Comparison of ENCODE assay signal across 17 cellular contexts in genomic region chr1:20479840-20480239, GRCh38. TPM values are rescaled to one million over a fixed set of nuclear protein-coding genes. Genes with fewer than 3 reads are reported as not detected.
A peak's percentile ranks its signal among the peaks of the same experiment; 100 is the strongest.
DNase-seq lines count a peak whose midpoint lies in the region; ATAC-seq and TF ChIP-seq lines count a peak whose summit lies in the region.
"Had no signal": no experiment of that assay in that cellular context is flagged by ENCODE, and none has a peak within 500 bp of the region (broad histone marks: within the 10 kb centered on the region; RNA-seq: fewer than 3 reads in every experiment).

No MANE protein-coding gene starts in this region.

- peak overlapping the region in 1 of 5 experiments; percentile 60 for H3K4me3 Mint-ChIP-seq in brain
- H3K4me3 Mint-ChIP-seq in progenitor cell of endocrine pancreas (ENCODE audit: low read depth) = peak overlapping the region; percentile 57

- H3K27me3 Mint-ChIP-seq in brain (peaks cover 25% of the 10 kb centered on the region), progenitor cell of endocrine pancreas (no peaks in the 10 kb centered on the region)

- TF ChIP-seq CTCF in brain (conservative IDR thresholded peaks at IDR 0.05) = no peak
- no peak for TF ChIP-seq CTCF in progenitor cell of endocrine pancreas (IDR thresholded peaks at IDR 0.05; ENCODE audit: unreplicated experiment)
- TF ChIP-seq CTCF in thyroid gland (IDR thresholded peaks at IDR 0.05) = no peak

- H3K9me3 ChIP-seq in thyroid gland = no peaks in the 10 kb centered on the region

- peaks cover 5 to 11% of the 10 kb centered on the region in 2 donors for H3K4me1 ChIP-seq in thyroid gland

- ATAC-seq in activated naive CD4-positive, alpha-beta T cell treated with anti-CD3 and anti-CD28 coated beads, Interleukin-2, amount 50 U/mL, for 72 hours = no peak
- ATAC-seq: Panc1 had no signal

- intact Hi-C loops in thyroid gland (cut with DNase I) = no loop called here

- H3K4me1 Mint-ChIP-seq in brain (peaks cover 75% of the 10 kb centered on the region), progenitor cell of endocrine pancreas (ENCODE audit: low read depth) (peaks cover 72% of the 10 kb centered on the region)

- H3K27me3 ChIP-seq in layer of hippocampus (ENCODE audit: control insufficient read depth, insufficient read depth, low read length) (no peaks in the 10 kb centered on the region), thyroid gland (peaks cover 7% of the 10 kb centered on the region)

- no peaks in the 10 kb centered on the region for H3K36me3 ChIP-seq in thyroid gland

- no peaks in the 10 kb centered on the region for H3K9me3 Mint-ChIP-seq in brain
- no peaks in the 10 kb centered on the region for H3K9me3 Mint-ChIP-seq in progenitor cell of endocrine pancreas (ENCODE audit: low read depth)
- no peaks in the 10 kb centered on the region for H3K9me3 Mint-ChIP-seq in activated naive CD4-positive, alpha-beta T cell treated with anti-CD3 and anti-CD28 coated beads, Interleukin-2, amount 50 U/mL, for 72 hours
- H3K9me3 Mint-ChIP-seq: CD8-positive, alpha-beta memory T cell had no signal

- DNase-seq in progenitor cell of endocrine pancreas (ENCODE audit: low spot score, unreplicated experiment) = no peak
- DNase-seq in activated naive CD4-positive, alpha-beta T cell treated with anti-CD3 and anti-CD28 coated beads, Interleukin-2, amount 50 U/mL, for 72 hours (ENCODE audit: low spot score in 2 of 2) = no peak
- DNase-seq in thyroid gland = no peak
- DNase-seq in NCI-H526 (lab: John Stamatoyannopoulos, UW) = no peak
- no peak for DNase-seq in NCI-H748 (lab: John Stamatoyannopoulos, UW; ENCODE audit: unreplicated experiment)
- DNase-seq: CD8-positive, alpha-beta memory T cell; Karpas-422; MM.1S; NCI-H1105 treated with DMSO at 0.1 percent for 48 hours; NCI-H1930; NCI-H2171; NCI-H446 treated with DMSO at 0.1 percent for 48 hours; NCI-H82; SHP77 treated with DMSO at 0.1 percent for 48 hours had no signal

- H3K27ac ChIP-seq in layer of hippocampus (ENCODE audit: low read depth, low read length) (peak overlapping the region; percentile 84), thyroid gland (no peak overlapping the region)

- no peak overlapping the region for H3K4me3 ChIP-seq in thyroid gland (replicated peaks in 1 of 3)

- TF ChIP-seq POLR2A in thyroid gland (IDR thresholded peaks at IDR 0.05) = no peak

- H3K27ac Mint-ChIP-seq in brain (peak overlapping the region in 3 of 5 experiments; percentile 52 to 81 (median 63)), progenitor cell of endocrine pancreas (peak overlapping the region; percentile 97)
- H3K27ac Mint-ChIP-seq in activated naive CD4-positive, alpha-beta T cell treated with anti-CD3 and anti-CD28 coated beads, Interleukin-2, amount 50 U/mL, for 72 hours = no peak overlapping the region

- H3K36me3 Mint-ChIP-seq in brain = peaks cover 6% of the 10 kb centered on the region
- H3K36me3 Mint-ChIP-seq in progenitor cell of endocrine pancreas (ENCODE audit: insufficient read depth) = no peaks in the 10 kb centered on the region
- peaks cover 0 to 6% of the 10 kb centered on the region in 2 donors for H3K36me3 Mint-ChIP-seq in activated naive CD4-positive, alpha-beta T cell treated with anti-CD3 and anti-CD28 coated beads, Interleukin-2, amount 50 U/mL, for 72 hours

- 89 to 93% methylated on average over 4 of the region's 4 CpGs for WGBS in thyroid gland, 2 donors

RNA-seq across cellular contexts. Expression of gene CAMK2N1, which starts 6.2 kb away (rescaled TPM):
- 171 TPM for polyA plus RNA-seq in brain (ENCODE audit: insufficient read depth, low read depth, low replicate concordance)
- 67.2 and 69.2 TPM in 2 replicates for total RNA-seq in progenitor cell of endocrine pancreas
- under 1 TPM; 0.25 to 0.51 TPM for total RNA-seq in activated naive CD4-positive, alpha-beta T cell treated with anti-CD3 and anti-CD28 coated beads, Interleukin-2, amount 50 U/mL, for 72 hours
- total RNA-seq in thyroid gland = 10 to 100 TPM in 1 of 4 donors, 1 to 10 TPM in 3; 3.2 to 12.2 (median 8.1) TPM

RNA-seq across cellular contexts. Expression of gene MUL1, which starts 28.1 kb away (rescaled TPM):
- 31.0 TPM for polyA plus RNA-seq in brain (ENCODE audit: insufficient read depth, low read depth, low replicate concordance)
- 23.2 and 25.1 TPM in 2 replicates for total RNA-seq in progenitor cell of endocrine pancreas
- total RNA-seq in activated naive CD4-positive, alpha-beta T cell treated with anti-CD3 and anti-CD28 coated beads, Interleukin-2, amount 50 U/mL, for 72 hours = 10 to 100 TPM; 12.8 to 14.6 TPM
- 10 to 100 TPM; 30.1 to 42.1 (median 35.0) TPM for total RNA-seq in thyroid gland

Comparison
In these comparisons a context has a peak if more than half of its experiments do, and no peak if none do; other contexts are left out.
1. H3K27ac Mint-ChIP-seq: peak in brain (3 of 5) and progenitor cell of endocrine pancreas (single experiment); none in activated naive CD4-positive, alpha-beta T cell treated with anti-CD3 and anti-CD28 coated beads, Interleukin-2, amount 50 U/mL, for 72 hours (0 of 2).